In the genomic region with DNA sequence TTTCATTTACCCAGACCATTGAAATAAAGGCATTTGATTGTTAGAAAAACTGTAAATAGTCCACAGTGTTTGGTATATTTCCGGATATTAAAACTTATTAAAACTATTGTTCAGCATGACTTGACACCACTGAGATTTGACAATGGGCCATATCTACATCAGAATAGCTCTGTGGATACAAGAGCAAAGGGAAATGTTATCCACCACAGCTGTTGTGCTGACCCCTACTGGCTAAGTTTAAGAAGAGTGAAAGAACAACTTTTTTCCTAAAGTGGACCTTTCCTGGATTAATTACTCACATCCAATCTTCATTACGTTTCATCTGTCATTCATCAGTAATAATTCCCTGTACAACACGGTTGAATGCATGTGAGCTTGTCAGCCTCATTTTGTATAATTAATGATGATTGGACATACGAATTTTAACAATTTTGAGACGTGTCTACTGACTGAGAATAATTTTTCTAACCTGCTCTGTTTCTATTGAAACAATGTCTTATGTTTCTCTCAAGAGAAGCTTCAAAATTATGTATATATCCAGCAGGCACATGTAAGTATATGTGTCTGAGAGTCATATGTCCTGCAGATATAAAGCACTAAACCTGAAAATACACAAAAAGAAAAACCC, we compare ENCODE assay signal across 8 cellular contexts.
DNase-seq lines count a peak whose midpoint lies in the region; TF ChIP-seq lines count a peak whose summit lies in the region.

No MANE protein-coding gene starts in this region.

- no peak overlapping the region for H3K4me3 ChIP-seq in endodermal cell (ENCODE audit: low read length)

- H3K9me3 Mint-ChIP-seq in endodermal cell (no peaks in the 10 kb centered on the region), immature natural killer cell (peaks cover 0 to 12% (median 1%) of the 10 kb centered on the region in 6 donors)
- peaks cover 2% of the 10 kb centered on the region for H3K9me3 Mint-ChIP-seq in activated naive CD4-positive, alpha-beta T cell treated with anti-CD3 and anti-CD28 coated beads for 36 hours

- peaks cover 1% of the 10 kb centered on the region for H3K4me1 Mint-ChIP-seq in endodermal cell
- H3K4me1 Mint-ChIP-seq in activated naive CD4-positive, alpha-beta T cell treated with anti-CD3 and anti-CD28 coated beads for 36 hours (ENCODE audit: low read depth): no peaks in the 10 kb centered on the region
- H3K4me1 Mint-ChIP-seq in immature natural killer cell: no peaks in the 10 kb centered on the region

- peak; percentile 30 for DNase-seq in DMS 273 (lab: John Stamatoyannopoulos, UW; ENCODE audit: unreplicated experiment)
- DNase-seq in DMS 273 treated with DMSO at 0.1 percent for 48 hours (lab: John Stamatoyannopoulos, UW): no peak
- peak; percentile 10 for DNase-seq in NCI-H226
- DNase-seq in endodermal cell: peak; percentile 52
- DNase-seq in retina: peak; percentile 28
- no peak for DNase-seq in activated naive CD4-positive, alpha-beta T cell treated with anti-CD3 and anti-CD28 coated beads for 36 hours
- no peak for DNase-seq in immature natural killer cell
- no peak for DNase-seq in activated CD4-positive, alpha-beta T cell treated with anti-CD3 and anti-CD28 coated beads for 4 hours

- H3K36me3 Mint-ChIP-seq in endodermal cell (ENCODE audit: low read depth): no peaks in the 10 kb centered on the region
- no peaks in the 10 kb centered on the region for H3K36me3 Mint-ChIP-seq in activated naive CD4-positive, alpha-beta T cell treated with anti-CD3 and anti-CD28 coated beads for 36 hours (ENCODE audit: low read depth)
- no peaks in the 10 kb centered on the region for H3K36me3 Mint-ChIP-seq in immature natural killer cell

- H3K27me3 ChIP-seq in endodermal cell (ENCODE audit: control insufficient read depth, insufficient read depth, low read length, poor library complexity, severe bottlenecking): no peaks in the 10 kb centered on the region

- no peaks in the 10 kb centered on the region for H3K9me3 ChIP-seq in endodermal cell (ENCODE audit: control insufficient read depth, low read length)

- peak; percentile 90 for TF ChIP-seq CTCF in endodermal cell (conservative IDR thresholded peaks at IDR 0.05)

- H3K27me3 Mint-ChIP-seq in endodermal cell (ENCODE audit: insufficient read depth) (no peaks in the 10 kb centered on the region), immature natural killer cell (ENCODE audit: low read depth in 3 of 3) (peaks cover 0 to 2% (median 0%) of the 10 kb centered on the region in 3 donors)
- H3K27me3 Mint-ChIP-seq in activated naive CD4-positive, alpha-beta T cell treated with anti-CD3 and anti-CD28 coated beads for 36 hours (ENCODE audit: low read depth): no peaks in the 10 kb centered on the region

- intact Hi-C loops in activated naive CD4-positive, alpha-beta T cell treated with anti-CD3 and anti-CD28 coated beads for 36 hours (cut with micrococcal nuclease): loop anchor here (10.0 kb wide), 1 partner anchor 1893 kb away; no protein-coding TSS in a partner anchor

- 27 to 50% methylated on average over 2 to 5 of the region's 5 CpGs for WGBS in endodermal cell (ENCODE audit: insufficient coverage in 1 of 2, insufficient read length in 1 of 2), 2 experiments

- no peak overlapping the region for H3K9ac ChIP-seq in endodermal cell (ENCODE audit: extremely low read depth, low read length, poor library complexity, severe bottlenecking)

- H3K36me3 ChIP-seq in endodermal cell (ENCODE audit: control insufficient read depth, insufficient read depth, low read length): no peaks in the 10 kb centered on the region

- CTCF ChIA-PET in activated naive CD4-positive, alpha-beta T cell treated with anti-CD3 and anti-CD28 coated beads for 36 hours (lab: Charles Lee): no interaction called here

- no peaks in the 10 kb centered on the region for H3K4me1 ChIP-seq in endodermal cell (ENCODE audit: control insufficient read depth, insufficient read depth, low read length)

- no peak overlapping the region for H3K27ac ChIP-seq in endodermal cell (ENCODE audit: low read depth, low read length)

- no peak overlapping the region for H3K4me3 Mint-ChIP-seq in endodermal cell
- no peak overlapping the region for H3K4me3 Mint-ChIP-seq in activated naive CD4-positive, alpha-beta T cell treated with anti-CD3 and anti-CD28 coated beads for 36 hours
- H3K4me3 Mint-ChIP-seq in immature natural killer cell: no peak overlapping the region

- H3K27ac Mint-ChIP-seq in endodermal cell: no peak overlapping the region
- H3K27ac Mint-ChIP-seq in activated naive CD4-positive, alpha-beta T cell treated with anti-CD3 and anti-CD28 coated beads for 36 hours: no peak overlapping the region
- no peak overlapping the region for H3K27ac Mint-ChIP-seq in immature natural killer cell

Comparison
In these comparisons a context has a peak if more than half of its experiments do, and no peak if none do; other contexts are left out.
1. DNase-seq: peak in DMS 273 (single experiment), NCI-H226 (single experiment), endodermal cell (single experiment) and retina (single experiment); none in DMS 273 treated with DMSO at 0.1 percent for 48 hours (single experiment), activated naive CD4-positive, alpha-beta T cell treated with anti-CD3 and anti-CD28 coated beads for 36 hours (single experiment), immature natural killer cell (0 of 3) and activated CD4-positive, alpha-beta T cell treated with anti-CD3 and anti-CD28 coated beads for 4 hours (0 of 2).